ENCODE assay signal across 2 cellular contexts in genomic region chrX:130902446-130902782, GRCh38.
TF ChIP-seq lines count a peak whose summit lies in the region.

No MANE protein-coding gene starts in this region.

TF ChIP-seq in A549, 52 proteins besides CTCF, POLR2A, EP300 and RAD21 (continued from another document):
- TF ChIP-seq REST (IDR thresholded peaks at IDR 0.05), result no peak
- TF ChIP-seq TFCP2L1 (CRISPR knock-in tag; IDR thresholded peaks at IDR 0.05), result no peak
- TF ChIP-seq ELK1 (IDR thresholded peaks at IDR 0.05; ENCODE audit: low read depth, low read length), result no peak
- no peak for TF ChIP-seq FOSL2 (IDR thresholded peaks at IDR 0.05)
- TF ChIP-seq FOSL2 (CRISPR knock-in tag; IDR thresholded peaks at IDR 0.05), result no peak
- no peak for TF ChIP-seq EHF (CRISPR knock-in tag; IDR thresholded peaks at IDR 0.05)
- no peak for TF ChIP-seq POLR2AphosphoS2 (conservative IDR thresholded peaks at IDR 0.05; ENCODE audit: low read length)
- no peak for TF ChIP-seq RCOR1 (IDR thresholded peaks at IDR 0.05; ENCODE audit: low read depth, low read length)
- no peak for TF ChIP-seq RFX5 (IDR thresholded peaks at IDR 0.05)
- no peak for TF ChIP-seq NR3C1 (IDR thresholded peaks at IDR 0.05)
- TF ChIP-seq TP53 (CRISPR knock-in tag; IDR thresholded peaks at IDR 0.05), result no peak
- no peak for TF ChIP-seq CHD2 (IDR thresholded peaks at IDR 0.05; ENCODE audit: low read length, partially characterized antibody)
- no peak for TF ChIP-seq MYC (IDR thresholded peaks at IDR 0.05; ENCODE audit: borderline replicate concordance, low read length)
- no peak for TF ChIP-seq JUN (IDR thresholded peaks at IDR 0.05)
- TF ChIP-seq CBX2 (IDR thresholded peaks at IDR 0.05; ENCODE audit: borderline replicate concordance, low read depth), result no peak

TF ChIP-seq in HEK293, 187 proteins besides CTCF, POLR2A, EP300 and RAD21 (continued from another document):
- TF ChIP-seq ZNF335 (tag by site-specific recombination; conservative IDR thresholded peaks at IDR 0.05), result peak; percentile 78
